18 cellular contexts compared by ENCODE assay signal in the genomic region with DNA sequence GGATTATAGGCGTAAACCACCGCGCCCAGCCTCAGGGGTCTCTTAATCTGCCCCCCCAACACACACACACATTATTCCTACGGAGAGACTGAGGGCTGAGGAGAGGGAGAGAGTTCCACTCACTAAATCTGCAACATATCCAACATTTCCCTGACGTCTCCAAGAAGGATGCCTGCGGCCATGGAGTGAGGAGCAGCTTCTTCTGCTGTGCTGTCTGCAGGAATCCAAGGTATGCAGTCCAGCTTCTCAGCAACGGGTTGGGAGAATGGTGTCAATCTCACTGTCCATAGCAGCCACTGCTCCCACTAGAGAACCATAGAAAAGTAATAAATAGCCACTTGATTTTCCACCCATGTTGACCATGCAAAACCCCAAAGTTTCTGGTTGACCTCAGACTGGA. TPM values are rescaled to one million over a fixed set of nuclear protein-coding genes. Genes with fewer than 3 reads are reported as not detected.
DNase-seq lines count a peak whose midpoint lies in the region; ATAC-seq, FAIRE-seq and TF ChIP-seq lines count a peak whose summit lies in the region.
"Had no signal": no experiment of that assay in that cellular context is flagged by ENCODE, and none has a peak within 500 bp of the region (broad histone marks: within the 10 kb centered on the region; RNA-seq: fewer than 3 reads in every experiment).

No MANE protein-coding gene starts in this region.

- H3K9me3 Mint-ChIP-seq in natural killer cell: no peaks in the 10 kb centered on the region
- no peaks in the 10 kb centered on the region for H3K9me3 Mint-ChIP-seq in natural killer cell treated with Interleukin-12 subunit alpha and Interleukin-12 subunit beta and Interleukin-15 and Interleukin-18, amount 100 ng/mL, for 72 hours
- peaks cover 0 to 19% (median 2%) of the 10 kb centered on the region in 5 experiments for H3K9me3 Mint-ChIP-seq in brain
- H3K9me3 Mint-ChIP-seq in nephron: no peaks in the 10 kb centered on the region

- TF ChIP-seq CTCF in natural killer cell (IDR thresholded peaks at IDR 0.05) (no peak), brain (conservative IDR thresholded peaks at IDR 0.05) (no peak), nephron (IDR thresholded peaks at IDR 0.05; ENCODE audit: unreplicated experiment in 3 of 3) (no peak)

- H3K4me1 Mint-ChIP-seq in natural killer cell: peaks cover 30 to 31% of the 10 kb centered on the region in 2 donors
- peaks cover 22 to 29% of the 10 kb centered on the region in 2 donors for H3K4me1 Mint-ChIP-seq in natural killer cell treated with Interleukin-12 subunit alpha and Interleukin-12 subunit beta and Interleukin-15 and Interleukin-18, amount 100 ng/mL, for 72 hours (ENCODE audit: low read depth in 2 of 2)
- H3K4me1 Mint-ChIP-seq in brain: peaks cover 16% of the 10 kb centered on the region
- H3K4me1 Mint-ChIP-seq in nephron: peaks cover 15% of the 10 kb centered on the region

- intact Hi-C loops in natural killer cell (cut with micrococcal nuclease): no loop called here

- no peak for FAIRE-seq in urothelium cell line (lab: Jason Lieb, UNC)
- FAIRE-seq: A204.1 had no signal

- DNase-seq in natural killer cell (no peak), LoVo (ENCODE audit: low spot score) (no peak), NCI-H1092 treated with DMSO at 0.1 percent for 48 hours (lab: John Stamatoyannopoulos, UW) (no peak), urothelium cell line (ENCODE audit: low spot score) (no peak)
- DNase-seq in natural killer cell treated with Interleukin-12 subunit alpha and Interleukin-12 subunit beta and Interleukin-15 and Interleukin-18, amount 100 ng/mL, for 72 hours (ENCODE audit: low spot score): no peak
- DNase-seq: C1 segment of cervical spinal cord, H7, NCI-H1417 treated with DMSO at 0.1 percent for 48 hours, NCI-H1930, NCI-H2171, NCI-H446 treated with DMSO at 0.1 percent for 48 hours, NCI-H748 treated with DMSO at 0.1 percent for 48 hours had no signal

- H3K36me3 Mint-ChIP-seq in natural killer cell (peaks cover 10% of the 10 kb centered on the region), brain (no peaks in the 10 kb centered on the region), nephron (ENCODE audit: low read depth) (no peaks in the 10 kb centered on the region)
- no peaks in the 10 kb centered on the region for H3K36me3 Mint-ChIP-seq in natural killer cell treated with Interleukin-12 subunit alpha and Interleukin-12 subunit beta and Interleukin-15 and Interleukin-18, amount 100 ng/mL, for 72 hours

- H3K4me3 Mint-ChIP-seq in natural killer cell (peak overlapping the region; percentile 22), brain (peak overlapping the region; percentile 27 to 62 (median 38)), nephron (peak overlapping the region; percentile 36 to 77 (median 67))
- H3K4me3 Mint-ChIP-seq in natural killer cell treated with Interleukin-12 subunit alpha and Interleukin-12 subunit beta and Interleukin-15 and Interleukin-18, amount 100 ng/mL, for 72 hours: no peak overlapping the region

- H3K27ac Mint-ChIP-seq in natural killer cell (peak overlapping the region in 1 of 2 donors; percentile 50), brain (no peak overlapping the region), nephron (peak overlapping the region in 1 of 3 experiments; percentile 34)
- no peak overlapping the region for H3K27ac Mint-ChIP-seq in natural killer cell treated with Interleukin-12 subunit alpha and Interleukin-12 subunit beta and Interleukin-15 and Interleukin-18, amount 100 ng/mL, for 72 hours

- ATAC-seq in natural killer cell: no peak
- no peak for ATAC-seq in natural killer cell treated with Interleukin-12 subunit alpha and Interleukin-12 subunit beta and Interleukin-15 and Interleukin-18, amount 100 ng/mL, for 72 hours

- H3K27me3 Mint-ChIP-seq in natural killer cell (ENCODE audit: low read depth in 2 of 2) (peaks cover 4 to 7% of the 10 kb centered on the region in 2 donors), brain (peaks cover 21% of the 10 kb centered on the region), nephron (ENCODE audit: low read depth) (peaks cover 19% of the 10 kb centered on the region)
- H3K27me3 Mint-ChIP-seq in natural killer cell treated with Interleukin-12 subunit alpha and Interleukin-12 subunit beta and Interleukin-15 and Interleukin-18, amount 100 ng/mL, for 72 hours: peaks cover 0 to 6% of the 10 kb centered on the region in 2 donors

RNA-seq across cellular contexts. Expression of a gene that starts 5.1 kb away (rescaled TPM):
- 10 to 100 TPM in 2 of 3 donors, 1 to 10 TPM in 1; 5.7 to 53.6 (median 15.9) TPM for total RNA-seq in natural killer cell
- under 1 TPM in 1 of 2 donors, not detected in 1; 0.43 TPM for total RNA-seq in natural killer cell treated with Interleukin-12 subunit alpha and Interleukin-12 subunit beta and Interleukin-15 and Interleukin-18, amount 100 ng/mL, for 72 hours
- 15.8 TPM for polyA plus RNA-seq in brain (ENCODE audit: insufficient read depth, low read depth, low replicate concordance)

RNA-seq across cellular contexts. Expression of a gene that starts 9.5 kb away (rescaled TPM):
- total RNA-seq in natural killer cell: under 1 TPM in 1 of 3 donors, not detected in 2; 0.33 TPM
- not detected for total RNA-seq in natural killer cell treated with Interleukin-12 subunit alpha and Interleukin-12 subunit beta and Interleukin-15 and Interleukin-18, amount 100 ng/mL, for 72 hours
- polyA plus RNA-seq in brain (ENCODE audit: insufficient read depth, low read depth, low replicate concordance): not detected
- total RNA-seq: Daoy, H7, HT1080, LHCN-M2 had no signal

RNA-seq across cellular contexts. Expression of a gene that starts 41.0 kb away (rescaled TPM):
- 10 to 100 TPM; 23.7 to 28.5 (median 28.1) TPM for total RNA-seq in natural killer cell
- 10 to 100 TPM; 18.8 to 49.9 TPM for total RNA-seq in natural killer cell treated with Interleukin-12 subunit alpha and Interleukin-12 subunit beta and Interleukin-15 and Interleukin-18, amount 100 ng/mL, for 72 hours
- polyA plus RNA-seq in brain (ENCODE audit: insufficient read depth, low read depth, low replicate concordance): 20.8 TPM

RNA-seq across cellular contexts. Expression of a gene that starts 43.6 kb away (rescaled TPM):
- total RNA-seq in natural killer cell: 1,000 to 10,000 TPM; 1,182 to 1,484 (median 1,482) TPM
- total RNA-seq in natural killer cell treated with Interleukin-12 subunit alpha and Interleukin-12 subunit beta and Interleukin-15 and Interleukin-18, amount 100 ng/mL, for 72 hours: 1,000 to 10,000 TPM; 1,326 to 1,683 TPM
- polyA plus RNA-seq in brain (ENCODE audit: insufficient read depth, low read depth, low replicate concordance): 2,935 TPM

Comparison
In these comparisons a context has a peak if more than half of its experiments do, and no peak if none do; other contexts are left out.
1. RNA of a gene that starts 5.1 kb away (total RNA-seq): 5.7 to 53.6 TPM in natural killer cell; 0.43 TPM in natural killer cell treated with Interleukin-12 subunit alpha and Interleukin-12 subunit beta and Interleukin-15 and Interleukin-18, amount 100 ng/mL, for 72 hours; every median in the first group is over 4 times any median in the second.